Comparison of ENCODE assay signal across 9 cellular contexts in the genomic region with DNA sequence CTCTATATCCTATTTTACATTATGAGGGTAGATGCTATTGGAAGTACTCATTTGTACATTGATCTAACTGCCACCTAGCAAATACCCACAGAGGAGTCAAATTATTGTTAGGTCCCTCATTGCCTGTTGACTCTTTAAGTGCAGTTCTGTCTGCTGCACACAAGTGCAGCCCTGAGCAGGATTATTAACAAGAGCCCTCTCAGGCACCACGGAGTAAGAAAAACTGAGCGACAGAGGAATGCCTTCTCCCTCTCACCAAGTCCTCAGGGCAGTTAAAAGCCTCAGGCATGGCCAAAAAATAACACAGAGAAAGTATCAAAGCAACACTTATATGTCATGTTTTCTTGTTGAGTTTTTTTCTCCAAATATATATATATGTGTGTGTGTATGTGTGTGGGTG.
"Had no signal": no experiment of that assay in that cellular context is flagged by ENCODE, and none has a peak within 500 bp of the region (broad histone marks: within the 10 kb centered on the region; RNA-seq: fewer than 3 reads in every experiment).

No MANE protein-coding gene starts in this region.

- H3K4me3 ChIP-seq: GM23248, HAP-1, K562 had no signal

- H3K27ac ChIP-seq: GM23248 had no signal

- DNase-seq: GM23248, GOT3, H7, HFFc6, IMR-90, KG1 had no signal

- H3K36me3 ChIP-seq: HAP-1 had no signal

- ATAC-seq: HCT116, K562 had no signal

- H3K4me1 ChIP-seq: HAP-1 had no signal
